Comparison of ENCODE assay signal across 8 cellular contexts in the genomic region with DNA sequence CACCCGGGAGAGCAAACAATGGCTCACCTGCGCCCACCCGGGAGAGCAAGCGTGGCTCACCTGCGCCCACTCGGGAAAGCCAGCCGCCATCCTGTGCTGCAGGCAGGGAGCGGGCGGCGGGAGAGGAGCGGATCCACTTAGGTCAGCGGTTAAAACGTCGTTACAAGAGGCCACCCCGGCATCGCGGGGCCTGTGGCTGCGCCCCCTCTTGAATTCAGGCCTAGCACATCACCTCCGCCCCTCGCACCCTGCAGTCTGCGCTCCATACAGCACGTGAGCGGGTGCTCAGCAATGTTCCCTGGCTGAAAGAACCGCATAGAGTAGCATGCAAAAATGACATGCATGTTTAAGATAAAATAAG. TPM values are rescaled to one million over a fixed set of nuclear protein-coding genes. Genes with fewer than 3 reads are reported as not detected.
DNase-seq lines count a peak whose midpoint lies in the region; ATAC-seq, FAIRE-seq and TF ChIP-seq lines count a peak whose summit lies in the region.

No MANE protein-coding gene starts in this region.

- no peak for FAIRE-seq in A549 (lab: Jason Lieb, UNC)

- CTCF ChIA-PET in A549 (lab: Yijun Ruan, JAX) = no interaction called here

- H3K9me3 Mint-ChIP-seq in stimulated activated memory B cell treated with anti-CD40 and anti-IgM and Interleukin-4, amounts not matched to agents 10 μg/mL and 1 μg/mL and 100 μg/mL, for 72 hours = no peaks in the 10 kb centered on the region

- DNase-seq in A549 (ENCODE audit: low read depth in 1 of 2, low spot score in 1 of 2) (peak; percentile 10 to 22), NCI-H345 (lab: John Stamatoyannopoulos, UW) (peak; percentile 42), ascending aorta (ENCODE audit: low spot score in 2 of 2) (no peak), kidney epithelial cell (ENCODE audit: low read depth) (no peak), NCI-H1694 (lab: John Stamatoyannopoulos, UW) (no peak), OCI-M1 (lab: John Stamatoyannopoulos, UW) (no peak)

- intact Hi-C loops in ascending aorta (cut with DNase I) = no loop called here

- peak overlapping the region; percentile 91 for H3K27ac Mint-ChIP-seq in stimulated activated memory B cell treated with anti-CD40 and anti-IgM and Interleukin-4, amounts not matched to agents 10 μg/mL and 1 μg/mL and 100 μg/mL, for 72 hours

- H3K4me1 ChIP-seq in A549 = peaks cover 11% of the 10 kb centered on the region; the same call in 1 of the 3 replicates
- H3K4me1 ChIP-seq in ascending aorta = peaks cover 3 to 11% of the 10 kb centered on the region in 2 donors

- H3K4me1 Mint-ChIP-seq in stimulated activated memory B cell treated with anti-CD40 and anti-IgM and Interleukin-4, amounts not matched to agents 10 μg/mL and 1 μg/mL and 100 μg/mL, for 72 hours = peaks cover 24% of the 10 kb centered on the region

- H3K4me2 ChIP-seq in A549 = peak overlapping the region; percentile 97

- H3K4me3 Mint-ChIP-seq in stimulated activated memory B cell treated with anti-CD40 and anti-IgM and Interleukin-4, amounts not matched to agents 10 μg/mL and 1 μg/mL and 100 μg/mL, for 72 hours = peak overlapping the region; percentile 91

- no peak for TF ChIP-seq RAD21 in A549 (conservative IDR thresholded peaks at IDR 0.05 in 1 of 2, IDR thresholded peaks at IDR 0.05 in 1 of 2)

- POLR2A ChIA-PET in A549 (lab: Yijun Ruan, JAX) = no interaction called here

- TF ChIP-seq POLR2A in A549 (IDR thresholded peaks at IDR 0.05; ENCODE audit: low read length) = no peak

- H3K4me3 ChIP-seq in A549 = peak overlapping the region; percentile 90
- H3K4me3 ChIP-seq in ascending aorta = peak overlapping the region; percentile 71 to 73
- peak overlapping the region; percentile 72 for H3K4me3 ChIP-seq in kidney epithelial cell (ENCODE audit: low read depth, low read length)

- H3K27ac ChIP-seq in A549 = peak overlapping the region; percentile 78 to 88
- peak overlapping the region in 1 of 2 donors; percentile 49 for H3K27ac ChIP-seq in ascending aorta

- H3K27me3 Mint-ChIP-seq in stimulated activated memory B cell treated with anti-CD40 and anti-IgM and Interleukin-4, amounts not matched to agents 10 μg/mL and 1 μg/mL and 100 μg/mL, for 72 hours = no peaks in the 10 kb centered on the region

- ATAC-seq in A549 = peak; percentile 22 to 41; a peak in 5 of 6 replicates
- peak; percentile 1 for ATAC-seq in GM19463 (IDR thresholded peaks at IDR 0.05; ENCODE audit: unreplicated experiment)
- peak; percentile 39 for ATAC-seq in stimulated activated memory B cell treated with anti-CD40 and anti-IgM and Interleukin-4, amounts not matched to agents 10 μg/mL and 1 μg/mL and 100 μg/mL, for 72 hours

- H3K9me3 ChIP-seq in A549 = no peaks in the 10 kb centered on the region
- no peaks in the 10 kb centered on the region for H3K9me3 ChIP-seq in ascending aorta

- TF ChIP-seq EP300 in A549 (IDR thresholded peaks at IDR 0.05) = no peak

- WGBS in A549 (ENCODE audit: missing lambda C conversion rate) = 67% methylated on average over 11 of the region's 24 CpGs

- TF ChIP-seq CTCF in A549 (IDR thresholded peaks at IDR 0.05) (0 out of 3 replicates have a peak, but pooled peaks have one; percentile 6), ascending aorta (IDR thresholded peaks at IDR 0.05) (no peak), kidney epithelial cell (IDR thresholded peaks at IDR 0.05; ENCODE audit: insufficient read depth, low read length, poor library complexity, severe bottlenecking) (no peak)

- H3K36me3 ChIP-seq in ascending aorta = peaks cover 2 to 13% of the 10 kb centered on the region in 2 donors
- no peaks in the 10 kb centered on the region for H3K36me3 ChIP-seq in kidney epithelial cell (ENCODE audit: control insufficient read depth, insufficient read depth, low read length)

- H3K36me3 Mint-ChIP-seq in stimulated activated memory B cell treated with anti-CD40 and anti-IgM and Interleukin-4, amounts not matched to agents 10 μg/mL and 1 μg/mL and 100 μg/mL, for 72 hours = peaks cover 14% of the 10 kb centered on the region

- H3K27me3 ChIP-seq in ascending aorta (no peaks in the 10 kb centered on the region), kidney epithelial cell (ENCODE audit: control insufficient read depth, insufficient read depth, low read length) (no peaks in the 10 kb centered on the region)

TF ChIP-seq in A549, 52 proteins besides CTCF, POLR2A, EP300 and RAD21:
- TF ChIP-seq EHF (CRISPR knock-in tag; IDR thresholded peaks at IDR 0.05) (no peak), CEBPB (IDR thresholded peaks at IDR 0.05) (no peak), MAFK (IDR thresholded peaks at IDR 0.05; ENCODE audit: partially characterized antibody) (no peak), HEYL (CRISPR knock-in tag; IDR thresholded peaks at IDR 0.05) (no peak), CBX8 (IDR thresholded peaks at IDR 0.05) (no peak), FOSL2 (IDR thresholded peaks at IDR 0.05) (no peak), FOSL2 (CRISPR knock-in tag; IDR thresholded peaks at IDR 0.05) (no peak), E2F6 (IDR thresholded peaks at IDR 0.05; ENCODE audit: borderline replicate concordance, low read depth) (no peak), EHMT2 (IDR thresholded peaks at IDR 0.05; ENCODE audit: low read depth) (no peak), POLR2AphosphoS2 (conservative IDR thresholded peaks at IDR 0.05; ENCODE audit: low read length) (no peak), RFX5 (IDR thresholded peaks at IDR 0.05) (no peak), NFE2L2 (conservative IDR thresholded peaks at IDR 0.05; ENCODE audit: low read length) (no peak), BCL3 (IDR thresholded peaks at IDR 0.05) (no peak), MAZ (IDR thresholded peaks at IDR 0.05; ENCODE audit: borderline replicate concordance, low read depth, low read length) (no peak)
TF ChIP-seq in A549: peak in this region for 0.

RNA-seq across cellular contexts. Expression of gene FIGNL1, which starts 0.5 kb away (rescaled TPM):
- polyA plus RNA-seq in A549 (2011; rRNA removed) = 24.7 and 27.9 TPM in 2 replicates
- polyA plus RNA-seq in A549 (2012; cell fraction: cytosol; rRNA removed) = 7.4 and 9.9 TPM in 2 replicates
- polyA plus RNA-seq in A549 (2012; cell fraction: nucleus; rRNA removed) = 5.3 and 6.5 TPM in 2 replicates
- polyA plus RNA-seq in A549 (2017; fragmentation: RNase III; extraction: RNeasy Plus Mini Kit Qiagen cat#74134 plus additional on column Dnase treatment) = 24.0 to 25.4 TPM (median 25.0 TPM) in 3 replicates
- 26.0 and 27.0 TPM in 2 replicates for polyA minus RNA-seq in A549 (2011; rRNA and poly(A)+ RNA removed)
- 0.32 TPM for total RNA-seq in ascending aorta
- 17.0 and 27.5 TPM in 2 replicates for total RNA-seq in kidney epithelial cell

Comparison
In these comparisons a context has a peak if more than half of its experiments do, and no peak if none do; other contexts are left out.
1. DNase-seq: peak in A549 (2 of 2) and NCI-H345 (single experiment); none in ascending aorta (0 of 2), kidney epithelial cell (single experiment), NCI-H1694 (single experiment) and OCI-M1 (single experiment).
2. RNA of gene FIGNL1, which starts 0.5 kb away (total RNA-seq): 17.0 to 27.5 TPM in kidney epithelial cell; 0.32 TPM in ascending aorta (single experiment); every median in the first group is over 10 times any median in the second.
3. Peak in every context shown above with its lines, with median percentiles within 50 percentile points of each other: ATAC-seq and H3K4me3 ChIP-seq.